Comparison of ENCODE assay signal across 8 cellular contexts in genomic region chr5:134647750-134648424, GRCh38. TPM values are rescaled to one million over a fixed set of nuclear protein-coding genes. Genes with fewer than 3 reads are reported as not detected.
DNase-seq lines count a peak whose midpoint lies in the region; ATAC-seq, FAIRE-seq and TF ChIP-seq lines count a peak whose summit lies in the region.

No MANE protein-coding gene starts in this region.

- ATAC-seq in GM18519 (IDR thresholded peaks at IDR 0.05; ENCODE audit: low FRiP score, unreplicated experiment) (peak; percentile 28), HG03039 (IDR thresholded peaks at IDR 0.05; ENCODE audit: unreplicated experiment) (peak; percentile 26)

- H3K36me3 ChIP-seq in brain microvascular endothelial cell (replicated peaks) (peaks cover 6% of the 10 kb centered on the region), kidney (ENCODE audit: control insufficient read depth in 1 of 2, insufficient read depth in 2 of 2, low read length in 2 of 2) (no peaks in the 10 kb centered on the region)

- H3K27me3 ChIP-seq in brain microvascular endothelial cell (replicated peaks), result no peaks in the 10 kb centered on the region

- peaks cover 4% of the 10 kb centered on the region in 2 donors for H3K4me1 ChIP-seq in kidney (ENCODE audit: control insufficient read depth in 1 of 2, insufficient read depth in 1 of 2, low read depth in 1 of 2, low read length in 2 of 2)

- TF ChIP-seq POLR2A in GM12891 (IDR thresholded peaks at IDR 0.05; ENCODE audit: low read depth, low read length), result no peak

- DNase-seq in A172 (ENCODE audit: low spot score), result peak; percentile 62
- no peak for DNase-seq in RCC 7860 (ENCODE audit: low spot score)
- no peak for DNase-seq in brain microvascular endothelial cell
- peak; percentile 10 for DNase-seq in kidney
- peak; percentile 33 to 46 for DNase-seq in stimulated activated CD4-positive, alpha-beta T cell treated with anti-CD3 and anti-CD28 coated beads, Interleukin-2, amount 100 ng/mL, for 24 hours
- no peak for DNase-seq in GM12891 (ENCODE audit: insufficient read length, low spot score)

- in situ Hi-C loops in brain microvascular endothelial cell (cut with HindIII; ENCODE audit: low pct_ligation_motif_present, low sequenced_read_pairs), result no loop called here

- H3K4me3 ChIP-seq in brain microvascular endothelial cell (ENCODE audit: low read depth, low read length), result peak overlapping the region; percentile 99
- peak overlapping the region; percentile 99 to 100 for H3K4me3 ChIP-seq in kidney (ENCODE audit: low read length in 2 of 2)

- FAIRE-seq in RCC 7860 (lab: Jason Lieb, UNC), result peak; percentile 4
- no peak for FAIRE-seq in kidney (lab: Jason Lieb, UNC)
- FAIRE-seq in GM12891 (lab: Jason Lieb, UNC), result no peak

- intact Hi-C loops in kidney (cut with DNase I), result no loop called here

- no peaks in the 10 kb centered on the region for H3K9me3 ChIP-seq in kidney (ENCODE audit: control insufficient read depth in 1 of 2, low read length in 2 of 2)

- H3K9ac ChIP-seq in kidney (ENCODE audit: low read length in 2 of 2), result peak overlapping the region; percentile 93 to 100

- TF ChIP-seq CTCF in brain microvascular endothelial cell (IDR thresholded peaks at IDR 0.05; ENCODE audit: low read depth, low read length, missing control alignments) (no peak), kidney (IDR thresholded peaks at IDR 0.05; ENCODE audit: borderline replicate concordance, extremely low read depth, insufficient read depth) (no peak)

- H3K27ac ChIP-seq in brain microvascular endothelial cell, result peak overlapping the region; percentile 98
- peak overlapping the region; percentile 97 to 98 for H3K27ac ChIP-seq in kidney (ENCODE audit: low read depth in 2 of 2, low read length in 2 of 2)

TF ChIP-seq in GM12891, 5 proteins besides CTCF, POLR2A, EP300 and RAD21:
- TF ChIP-seq TAF1 (IDR thresholded peaks at IDR 0.05; ENCODE audit: low read depth, low read length), result no peak

RNA-seq across cellular contexts. Expression of gene SEC24A, which starts 0.7 kb away (rescaled TPM):
- total RNA-seq in A172 (2014; rRNA removed; shearing (Covaris generic)), result 19.0 and 20.3 TPM in 2 replicates
- 21.2 TPM for total RNA-seq in kidney
- 2.8 TPM for polyA plus RNA-seq in kidney (ENCODE audit: insufficient read depth, low read depth, low replicate concordance)
- 11.5 TPM for polyA plus RNA-seq in GM12891 (2012; ENCODE audit: low read depth, missing spikeins)

RNA-seq across cellular contexts. Expression of gene SAR1B, which starts 15.3 kb away (rescaled TPM):
- total RNA-seq in A172 (2014; rRNA removed; shearing (Covaris generic)), result 105 and 153 TPM in 2 replicates
- 57.7 TPM for total RNA-seq in kidney
- 42.0 TPM for polyA plus RNA-seq in kidney (ENCODE audit: insufficient read depth, low read depth, low replicate concordance)
- 22.7 TPM for polyA plus RNA-seq in GM12891 (2012; ENCODE audit: low read depth, missing spikeins)

Comparison
In these comparisons a context has a peak if more than half of its experiments do, and no peak if none do; other contexts are left out.
1. DNase-seq: peak in A172 (single experiment), kidney (single experiment) and stimulated activated CD4-positive, alpha-beta T cell treated with anti-CD3 and anti-CD28 coated beads, Interleukin-2, amount 100 ng/mL, for 24 hours (2 of 2); none in RCC 7860 (single experiment), brain microvascular endothelial cell (single experiment) and GM12891 (single experiment).